In the genomic region with DNA sequence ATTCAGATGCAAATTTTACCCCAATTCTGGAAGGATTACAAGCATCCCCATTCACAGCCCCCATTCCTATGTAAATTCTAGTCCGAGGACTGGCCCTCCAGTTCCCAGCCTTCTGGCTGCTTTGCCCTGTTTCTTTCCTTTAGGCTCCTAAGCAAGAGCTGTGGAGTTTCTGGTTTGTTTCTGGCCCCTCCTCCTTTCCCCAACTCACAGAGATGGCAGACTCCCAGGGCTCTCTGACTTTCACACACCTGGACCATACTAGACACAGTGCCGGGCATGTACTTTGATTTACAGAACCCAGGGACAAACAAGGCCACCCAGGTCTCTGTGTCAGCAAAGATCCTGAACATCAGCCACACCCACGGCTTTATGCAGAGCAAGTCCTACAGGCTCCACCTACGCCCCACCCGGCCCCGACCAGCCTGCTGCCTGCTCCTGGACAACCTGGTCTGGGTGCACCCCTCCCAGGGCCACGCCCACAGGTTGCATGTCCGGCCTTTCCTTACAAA, we compare ENCODE assay signal across 11 cellular contexts.
DNase-seq lines count a peak whose midpoint lies in the region; ATAC-seq lines count a peak whose summit lies in the region.
"Had no signal": no experiment of that assay in that cellular context is flagged by ENCODE, and none has a peak within 500 bp of the region (broad histone marks: within the 10 kb centered on the region; RNA-seq: fewer than 3 reads in every experiment).

No MANE protein-coding gene starts in this region.

- H3K27me3 ChIP-seq in BLaER1 treated with 17β-estradiol and CSF1 and Interleukin-3, amounts not matched to agents 10 nM and 100 nM, result no peaks in the 10 kb centered on the region
- no peaks in the 10 kb centered on the region for H3K27me3 ChIP-seq in HUES64 (ENCODE audit: insufficient read depth, low read length)
- H3K27me3 ChIP-seq: sigmoid colon had no signal

- WGBS in HUES64, result 7% methylated on average over 8 of the region's 8 CpGs

- H3K4me2 ChIP-seq in BLaER1 treated with 17β-estradiol and CSF1 and Interleukin-3, amounts not matched to agents 10 nM and 100 nM, result peak overlapping the region; percentile 14 to 98 (median 82); a peak in 19 of 22 replicates

- no peak overlapping the region for H3K9ac ChIP-seq in BLaER1 treated with 17β-estradiol and CSF1 and Interleukin-3, amounts not matched to agents 10 nM and 100 nM
- H3K9ac ChIP-seq in HUES64 (ENCODE audit: low read depth, low read length), result peak overlapping the region; percentile 53

- peaks cover 17 to 97% (median 57%) of the 10 kb centered on the region in 11 experiments; a peak in 19 of 22 replicates for H4K20me1 ChIP-seq in BLaER1 treated with 17β-estradiol and CSF1 and Interleukin-3, amounts not matched to agents 10 nM and 100 nM

- peak; percentile 92 to 96 for DNase-seq in left colon
- no peak for DNase-seq in stimulated activated CD4-positive, alpha-beta T cell treated with anti-CD3 and anti-CD28 coated beads, Interleukin-4, amount 100 ng/mL, for 1 hour
- DNase-seq in NCI-H345 treated with DMSO at 0.1 percent for 48 hours (lab: John Stamatoyannopoulos, UW; ENCODE audit: unreplicated experiment), result no peak
- DNase-seq: activated CD8-positive, alpha-beta memory T cell treated with anti-CD3 and anti-CD28 coated beads, Interleukin-2, amount 50 U/mL, for 48 hours; NCI-H2107; sigmoid colon had no signal

- intact Hi-C loops in left colon (cut with DNase I, micrococcal nuclease), result loop anchor here in 1 of 2 donors (10.0 kb wide), 1 partner anchor 89 kb away; no protein-coding TSS in a partner anchor

- ATAC-seq in left colon, result peak; percentile 85
- no peak for ATAC-seq in GM21723 (IDR thresholded peaks at IDR 0.05; ENCODE audit: unreplicated experiment)
- no peak for ATAC-seq in GM19351 (IDR thresholded peaks at IDR 0.05; ENCODE audit: unreplicated experiment)

- peaks cover 52 to 96% (median 82%) of the 10 kb centered on the region in 10 experiments for H3K4me1 ChIP-seq in BLaER1 treated with 17β-estradiol and CSF1 and Interleukin-3, amounts not matched to agents 10 nM and 100 nM
- H3K4me1 ChIP-seq in HUES64 (ENCODE audit: insufficient read depth, low read length), result peaks cover 34% of the 10 kb centered on the region

- peaks cover 0 to 8% (median 0%) of the 10 kb centered on the region in 11 experiments; a peak in 4 of 22 replicates for H3K36me3 ChIP-seq in BLaER1 treated with 17β-estradiol and CSF1 and Interleukin-3, amounts not matched to agents 10 nM and 100 nM
- no peaks in the 10 kb centered on the region for H3K36me3 ChIP-seq in HUES64 (ENCODE audit: insufficient read depth, low read length)
- H3K36me3 ChIP-seq: sigmoid colon had no signal

- H3K4me3 ChIP-seq in BLaER1 treated with 17β-estradiol and CSF1 and Interleukin-3, amounts not matched to agents 10 nM and 100 nM, result no peak overlapping the region
- H3K4me3 ChIP-seq in HUES64 (ENCODE audit: low read length), result peak overlapping the region; percentile 37
- H3K4me3 ChIP-seq: sigmoid colon had no signal

- no peaks in the 10 kb centered on the region for H3K9me3 ChIP-seq in BLaER1 treated with 17β-estradiol and CSF1 and Interleukin-3, amounts not matched to agents 10 nM and 100 nM (replicated peaks in 1 of 11)
- H3K9me3 ChIP-seq in HUES64 (ENCODE audit: insufficient read depth, low read depth, low read length), result no peaks in the 10 kb centered on the region
- H3K9me3 ChIP-seq: sigmoid colon had no signal

- 0 out of 22 replicates have a peak overlapping the region, but pooled peaks of 1 of the 11 experiments have one; percentile 6 for H3K27ac ChIP-seq in BLaER1 treated with 17β-estradiol and CSF1 and Interleukin-3, amounts not matched to agents 10 nM and 100 nM
- peak overlapping the region; percentile 95 for H3K27ac ChIP-seq in HUES64 (ENCODE audit: low read depth, low read length)
- H3K27ac ChIP-seq in angular gyrus (ENCODE audit: low read depth, low read length), result peak overlapping the region; percentile 88
- H3K27ac ChIP-seq: sigmoid colon had no signal

Comparison
In these comparisons a context has a peak if more than half of its experiments do, and no peak if none do; other contexts are left out.
1. DNase-seq: peak in left colon (2 of 2); none in stimulated activated CD4-positive, alpha-beta T cell treated with anti-CD3 and anti-CD28 coated beads, Interleukin-4, amount 100 ng/mL, for 1 hour (single experiment) and NCI-H345 treated with DMSO at 0.1 percent for 48 hours (single experiment).